11 cellular contexts compared by ENCODE assay signal in the genomic region with DNA sequence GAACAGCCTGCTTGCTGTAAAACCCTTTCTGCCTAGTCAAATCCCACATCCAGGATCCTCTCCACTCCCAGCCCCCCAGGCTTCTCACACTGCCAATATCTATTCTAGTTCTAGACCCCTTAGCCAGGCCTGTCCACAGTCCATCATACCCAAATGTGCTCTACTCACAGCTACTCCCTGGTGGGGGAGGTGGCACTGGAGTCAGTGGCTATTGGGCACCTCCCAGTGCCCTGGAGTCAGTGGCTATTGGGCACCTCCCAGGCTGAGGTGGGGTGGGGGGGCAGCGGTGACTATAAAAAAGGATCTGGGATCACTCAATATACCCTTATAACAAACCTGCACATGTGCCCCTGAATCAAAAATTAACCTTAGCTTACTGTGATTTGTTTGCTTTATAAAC. TPM values are rescaled to one million over a fixed set of nuclear protein-coding genes. Genes with fewer than 3 reads are reported as not detected.
A peak's percentile ranks its signal among the peaks of the same experiment; 100 is the strongest.
DNase-seq lines count a peak whose midpoint lies in the region; ATAC-seq and TF ChIP-seq lines count a peak whose summit lies in the region.
"Had no signal": no experiment of that assay in that cellular context is flagged by ENCODE, and none has a peak within 500 bp of the region (broad histone marks: within the 10 kb centered on the region; RNA-seq: fewer than 3 reads in every experiment).

No MANE protein-coding gene starts in this region.

- peaks cover 8% of the 10 kb centered on the region for H3K4me1 Mint-ChIP-seq in activated B cell treated with CpG ODN at 0.5 μM for 24 hours

- CTCF ChIA-PET in activated B cell treated with CpG ODN at 0.5 μM for 24 hours (lab: Charles Lee), result interaction anchor here (1.5 kb wide), 1 partner anchor 13 kb away, joined by 3 read pairs; no protein-coding TSS in a partner anchor
- CTCF ChIA-PET in HEK293T (lab: Yijun Ruan, JAX), result interaction anchor here (1.2 to 1.5 kb wide), 2 partner anchors 12 to 78 kb away, joined by 3 to 6 read pairs; no protein-coding TSS in a partner anchor

- no peak for TF ChIP-seq POLR2A in tibial nerve (IDR thresholded peaks at IDR 0.05)

- POLR2A ChIA-PET in activated B cell treated with CpG ODN at 0.5 μM for 24 hours (lab: Charles Lee), result interaction anchor here (1.5 to 2.2 kb wide), 2 partner anchors 49 to 50 kb away, joined by 3 to 8 read pairs; a partner anchor contains a TSS
- POLR2A ChIA-PET in HEK293T (lab: Yijun Ruan, JAX), result interaction anchor here (0.9 to 1.5 kb wide), 3 partner anchors 16 to 48 kb away, joined by 3 to 4 read pairs (median 3); a partner anchor contains a TSS

- H3K36me3 Mint-ChIP-seq in activated B cell treated with CpG ODN at 0.5 μM for 24 hours (ENCODE audit: low read depth), result peaks cover 4% of the 10 kb centered on the region

- TF ChIP-seq CTCF in left ventricle myocardium inferior (IDR thresholded peaks at IDR 0.05; ENCODE audit: borderline replicate concordance) (no peak), activated B cell treated with CpG ODN at 0.5 μM for 24 hours (IDR thresholded peaks at IDR 0.05) (no peak), tibial nerve (IDR thresholded peaks at IDR 0.05) (no peak)

- no peak for ATAC-seq in left ventricle myocardium superior
- ATAC-seq in activated B cell treated with CpG ODN at 0.5 μM for 24 hours (ENCODE audit: low read depth), result no peak

- H3K27me3 ChIP-seq in left ventricle myocardium inferior (ENCODE audit: low read depth) (no peaks in the 10 kb centered on the region), tibial nerve (no peaks in the 10 kb centered on the region)

- intact Hi-C loops in left ventricle myocardium inferior (cut with micrococcal nuclease), result no loop called here
- intact Hi-C loops in left ventricle myocardium superior (cut with micrococcal nuclease), result no loop called here
- intact Hi-C loops in activated B cell treated with CpG ODN at 0.5 μM for 24 hours (cut with micrococcal nuclease), result no loop called here

- WGBS in mesodermal cell (ENCODE audit: insufficient coverage in 2 of 2), 2 experiments, result no CpG with 5 or more reads among the region's 1 CpG
- 67 to 83% methylated on average over 1 of the region's 1 CpG for WGBS in tibial nerve, 2 donors

- DNase-seq in left ventricle myocardium inferior (no peak), left ventricle myocardium superior (no peak), activated B cell treated with CpG ODN at 0.5 μM for 24 hours (no peak), HEK293T (ENCODE audit: extremely low spot score) (no peak), tibial nerve (ENCODE audit: low spot score in 2 of 2) (no peak)
- no peak for DNase-seq in stimulated activated CD4-positive, alpha-beta T cell treated with anti-CD3 and anti-CD28 coated beads, Interleukin-2, amount 100 ng/mL, for 48 hours
- DNase-seq in effector CD4-positive, alpha-beta T cell, result no peak

- H3K9me3 Mint-ChIP-seq in activated B cell treated with CpG ODN at 0.5 μM for 24 hours, result no peaks in the 10 kb centered on the region

- H3K4me3 ChIP-seq in left ventricle myocardium inferior (peak overlapping the region; percentile 76), mesodermal cell (ENCODE audit: extremely low read depth, insufficient read depth, low read length, poor library complexity, severe bottlenecking) (peak overlapping the region; percentile 43), tibial nerve (no peak overlapping the region)

- H3K27ac Mint-ChIP-seq in activated B cell treated with CpG ODN at 0.5 μM for 24 hours, result no peak overlapping the region

- peak overlapping the region; percentile 87 for H3K4me3 Mint-ChIP-seq in activated B cell treated with CpG ODN at 0.5 μM for 24 hours

- no peak for TF ChIP-seq EP300 in tibial nerve (IDR thresholded peaks at IDR 0.05)

- H3K9me3 ChIP-seq in left ventricle myocardium inferior (replicated peaks), result no peaks in the 10 kb centered on the region
- H3K9me3 ChIP-seq in mesodermal cell (ENCODE audit: control insufficient read depth, low read length), result no peaks in the 10 kb centered on the region
- no peaks in the 10 kb centered on the region for H3K9me3 ChIP-seq in tibial nerve
- H3K9me3 ChIP-seq: prostate gland had no signal

- H3K4me1 ChIP-seq in left ventricle myocardium inferior (peaks cover 32% of the 10 kb centered on the region), mesodermal cell (ENCODE audit: control insufficient read depth, insufficient read depth, low read length, poor library complexity, severe bottlenecking) (peaks cover 5% of the 10 kb centered on the region), tibial nerve (peaks cover 0 to 31% (median 10%) of the 10 kb centered on the region in 4 donors)

- H3K27ac ChIP-seq in left ventricle myocardium inferior (replicated peaks) (no peak overlapping the region), mesodermal cell (ENCODE audit: low read depth, low read length, severe bottlenecking) (no peak overlapping the region), tibial nerve (no peak overlapping the region)
- H3K27ac ChIP-seq: prostate gland had no signal

- H3K27me3 Mint-ChIP-seq in activated B cell treated with CpG ODN at 0.5 μM for 24 hours, result no peaks in the 10 kb centered on the region

- H3K36me3 ChIP-seq in left ventricle myocardium inferior, result no peaks in the 10 kb centered on the region
- H3K36me3 ChIP-seq in mesodermal cell (ENCODE audit: control insufficient read depth, insufficient read depth, low read length), result no peaks in the 10 kb centered on the region
- H3K36me3 ChIP-seq in tibial nerve, result no peaks in the 10 kb centered on the region
- H3K36me3 ChIP-seq: prostate gland had no signal

TF ChIP-seq in HEK293T, 16 proteins besides CTCF, POLR2A, EP300 and RAD21:
- TF ChIP-seq ELF4 (IDR thresholded peaks at IDR 0.05) (no peak), SUZ12 (IDR thresholded peaks at IDR 0.05) (no peak), NFRKB (IDR thresholded peaks at IDR 0.05) (no peak), TARDBP (IDR thresholded peaks at IDR 0.05) (no peak), FOXM1 (IDR thresholded peaks at IDR 0.05; ENCODE audit: borderline replicate concordance) (no peak), ARNT (IDR thresholded peaks at IDR 0.05) (no peak), CTBP1 (IDR thresholded peaks at IDR 0.05; ENCODE audit: borderline replicate concordance) (no peak), L3MBTL2 (conservative IDR thresholded peaks at IDR 0.05) (no peak)
- TF ChIP-seq, protein P1, sequence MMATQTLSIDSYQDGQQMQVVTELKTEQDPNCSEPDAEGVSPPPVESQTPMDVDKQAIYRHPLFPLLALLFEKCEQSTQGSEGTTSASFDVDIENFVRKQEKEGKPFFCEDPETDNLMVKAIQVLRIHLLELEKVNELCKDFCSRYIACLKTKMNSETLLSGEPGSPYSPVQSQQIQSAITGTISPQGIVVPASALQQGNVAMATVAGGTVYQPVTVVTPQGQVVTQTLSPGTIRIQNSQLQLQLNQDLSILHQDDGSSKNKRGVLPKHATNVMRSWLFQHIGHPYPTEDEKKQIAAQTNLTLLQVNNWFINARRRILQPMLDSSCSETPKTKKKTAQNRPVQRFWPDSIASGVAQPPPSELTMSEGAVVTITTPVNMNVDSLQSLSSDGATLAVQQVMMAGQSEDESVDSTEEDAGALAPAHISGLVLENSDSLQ (IDR thresholded peaks at IDR 0.05), result no peak

RNA-seq across cellular contexts. Expression of a gene that starts 0.8 kb away (rescaled TPM):
- total RNA-seq in left ventricle myocardium inferior (3.0 TPM), left ventricle myocardium superior (5.2 TPM), activated B cell treated with CpG ODN at 0.5 μM for 24 hours (0.38 and 0.39 TPM in 2 replicates), tibial nerve (under 1 TPM; under 0.01 to 0.22 (median 0.10) TPM)
- 0.77 TPM for polyA plus RNA-seq in mesodermal cell (2013, experiment 1 of 2)
- polyA plus RNA-seq in mesodermal cell (2013, experiment 2 of 2), result 1.8 TPM

RNA-seq across cellular contexts. Expression of a gene that starts 6.4 kb away (rescaled TPM):
- total RNA-seq in left ventricle myocardium inferior, result not detected
- not detected for total RNA-seq in left ventricle myocardium superior
- not detected in 2 replicates for total RNA-seq in activated B cell treated with CpG ODN at 0.5 μM for 24 hours
- polyA plus RNA-seq in mesodermal cell (2013, experiment 1 of 2), result not detected
- not detected for polyA plus RNA-seq in mesodermal cell (2013, experiment 2 of 2)
- not detected for total RNA-seq in tibial nerve
- total RNA-seq: K562, prostate gland, SK-MEL-5 had no signal
- polyA plus RNA-seq: K562 had no signal

RNA-seq across cellular contexts. Expression of a gene that starts 16.5 kb away (rescaled TPM):
- total RNA-seq in left ventricle myocardium inferior, result 155 TPM
- total RNA-seq in left ventricle myocardium superior, result 169 TPM
- total RNA-seq in activated B cell treated with CpG ODN at 0.5 μM for 24 hours, result 0.91 and 2.1 TPM in 2 replicates
- 0.48 TPM for polyA plus RNA-seq in mesodermal cell (2013, experiment 1 of 2)
- 0.46 TPM for polyA plus RNA-seq in mesodermal cell (2013, experiment 2 of 2)
- total RNA-seq in tibial nerve, result 10 to 100 TPM; 19.3 to 22.8 (median 21.2) TPM

RNA-seq across cellular contexts. Expression of a gene that starts 25.3 kb away (rescaled TPM):
- total RNA-seq in left ventricle myocardium inferior (9.0 TPM), left ventricle myocardium superior (10.1 TPM), activated B cell treated with CpG ODN at 0.5 μM for 24 hours (11.5 and 13.4 TPM in 2 replicates), tibial nerve (1 to 10 TPM; 3.3 to 7.1 (median 4.2) TPM)
- polyA plus RNA-seq in mesodermal cell (2013, experiment 1 of 2), result 55.3 TPM
- polyA plus RNA-seq in mesodermal cell (2013, experiment 2 of 2), result 68.6 TPM

RNA-seq across cellular contexts. Expression of a gene that starts 33.8 kb away (rescaled TPM):
- total RNA-seq in left ventricle myocardium inferior (52.7 TPM), left ventricle myocardium superior (55.8 TPM), activated B cell treated with CpG ODN at 0.5 μM for 24 hours (9.5 TPM in 2 replicates), tibial nerve (10 to 100 TPM; 13.8 to 25.9 (median 20.5) TPM)
- polyA plus RNA-seq in mesodermal cell (2013, experiment 1 of 2), result 23.6 TPM
- polyA plus RNA-seq in mesodermal cell (2013, experiment 2 of 2), result 24.0 TPM

Comparison
In these comparisons a context has a peak if more than half of its experiments do, and no peak if none do; other contexts are left out.
1. H3K4me3 ChIP-seq: peak in left ventricle myocardium inferior (single experiment) and mesodermal cell (single experiment); none in tibial nerve (0 of 4).